8 cellular contexts compared by ENCODE assay signal in genomic region chr12:104108755-104109445, GRCh38. TPM values are rescaled to one million over a fixed set of nuclear protein-coding genes. Genes with fewer than 3 reads are reported as not detected.
DNase-seq lines count a peak whose midpoint lies in the region; ATAC-seq lines count a peak whose summit lies in the region.

No MANE protein-coding gene starts in this region.

- H3K4me3 Mint-ChIP-seq in activated CD4-positive, alpha-beta T cell treated with anti-CD3 and anti-CD28 coated beads for 36 hours = no peak overlapping the region

- POLR2A ChIA-PET in activated CD4-positive, alpha-beta T cell treated with anti-CD3 and anti-CD28 coated beads for 36 hours (lab: Charles Lee) = interaction anchor here (0.5 to 0.6 kb wide), 3 partner anchors 51 to 235 kb away, joined by 4 to 6 read pairs (median 4); no protein-coding TSS in a partner anchor

- H3K4me1 Mint-ChIP-seq in activated CD4-positive, alpha-beta T cell treated with anti-CD3 and anti-CD28 coated beads for 36 hours = peaks cover 7% of the 10 kb centered on the region

- no peaks in the 10 kb centered on the region for H3K9me3 Mint-ChIP-seq in activated CD4-positive, alpha-beta T cell treated with anti-CD3 and anti-CD28 coated beads for 36 hours (ENCODE audit: low read depth)

- intact Hi-C loops in activated CD4-positive, alpha-beta T cell treated with anti-CD3 and anti-CD28 coated beads for 36 hours (cut with DNase I, micrococcal nuclease) = loop anchor here (1.0 to 10.0 kb wide), 5 partner anchors 44 to 231 kb away; partner anchors contain the start of genes HCFC2 (in 1 of the 2) and TDG (in 1 of the 2)

- ATAC-seq in HG03097 (IDR thresholded peaks at IDR 0.05; ENCODE audit: low FRiP score, unreplicated experiment) (peak; percentile 66), HG02571 (IDR thresholded peaks at IDR 0.05; ENCODE audit: unreplicated experiment) (no peak)
- peak; percentile 99 for ATAC-seq in activated CD4-positive, alpha-beta T cell treated with anti-CD3 and anti-CD28 coated beads for 36 hours

- H3K36me3 Mint-ChIP-seq in activated CD4-positive, alpha-beta T cell treated with anti-CD3 and anti-CD28 coated beads for 36 hours (ENCODE audit: low read depth) = no peaks in the 10 kb centered on the region

- CTCF ChIA-PET in activated CD4-positive, alpha-beta T cell treated with anti-CD3 and anti-CD28 coated beads for 36 hours (lab: Charles Lee) = interaction anchor here (0.6 to 3.1 kb wide), 43 partner anchors 9 to 431 kb away, joined by 3 to 66 read pairs (median 6); partner anchors contain the start of genes GLT8D2, HCFC2 and TDG

- DNase-seq in Daoy (ENCODE audit: low read depth) = peak; percentile 81
- DNase-seq in NCI-H510A (lab: John Stamatoyannopoulos, UW) = peak; percentile 40
- peak; percentile 94 for DNase-seq in activated CD4-positive, alpha-beta T cell treated with anti-CD3 and anti-CD28 coated beads for 36 hours
- DNase-seq in cerebellar nuclear complex (lab: John Stamatoyannopoulos, UW) = peak; percentile 46 to 66
- peak; percentile 79 for DNase-seq in kidney tubule cell (ENCODE audit: low spot score)
- peak; percentile 84 to 86 for DNase-seq in stimulated activated CD4-positive, alpha-beta T cell treated with anti-CD3 and anti-CD28 coated beads, Interleukin-2, amount 100 ng/mL, for 48 hours

- no peaks in the 10 kb centered on the region for H3K27me3 Mint-ChIP-seq in activated CD4-positive, alpha-beta T cell treated with anti-CD3 and anti-CD28 coated beads for 36 hours

- H3K27ac Mint-ChIP-seq in activated CD4-positive, alpha-beta T cell treated with anti-CD3 and anti-CD28 coated beads for 36 hours = peak overlapping the region; percentile 44

RNA-seq across cellular contexts. Expression of gene NFYB, which starts 29.1 kb away (rescaled TPM):
- total RNA-seq in Daoy (2014; rRNA removed; shearing (Covaris generic)) = 29.7 and 43.1 TPM in 2 replicates
- 10 to 100 TPM; 18.8 to 27.2 TPM for total RNA-seq in activated CD4-positive, alpha-beta T cell treated with anti-CD3 and anti-CD28 coated beads for 36 hours

RNA-seq across cellular contexts. Expression of gene HCFC2, which starts 44.6 kb away (rescaled TPM):
- 10.3 and 15.1 TPM in 2 replicates for total RNA-seq in Daoy (2014; rRNA removed; shearing (Covaris generic))
- 1 to 10 TPM; 6.4 to 6.5 TPM for total RNA-seq in activated CD4-positive, alpha-beta T cell treated with anti-CD3 and anti-CD28 coated beads for 36 hours

RNA-seq across cellular contexts. Expression of gene GLT8D2, which starts 58.9 kb away (rescaled TPM):
- total RNA-seq in Daoy (2014; rRNA removed; shearing (Covaris generic)) = 4.0 and 6.6 TPM in 2 replicates
- total RNA-seq in activated CD4-positive, alpha-beta T cell treated with anti-CD3 and anti-CD28 coated beads for 36 hours = under 1 TPM in 1 of 2 experiments, not detected in 1; 0.23 TPM

Comparison
In these comparisons a context has a peak if more than half of its experiments do, and no peak if none do; other contexts are left out.
1. DNase-seq: peak in every context shown above with its lines; median percentile 94 in activated CD4-positive, alpha-beta T cell treated with anti-CD3 and anti-CD28 coated beads for 36 hours; 85 in stimulated activated CD4-positive, alpha-beta T cell treated with anti-CD3 and anti-CD28 coated beads, Interleukin-2, amount 100 ng/mL, for 48 hours; 81 in Daoy; 79 in kidney tubule cell; 56 in cerebellar nuclear complex; 40 in NCI-H510A.